8 cellular contexts compared by ENCODE assay signal in genomic region chr1:84505167-84506001, GRCh38. TPM values are rescaled to one million over a fixed set of nuclear protein-coding genes. Genes with fewer than 3 reads are reported as not detected.
DNase-seq lines count a peak whose midpoint lies in the region; ATAC-seq lines count a peak whose summit lies in the region.

No MANE protein-coding gene starts in this region.

- H3K4me3 Mint-ChIP-seq in activated CD8-positive, alpha-beta T cell treated with anti-CD3 and anti-CD28 coated beads, Interleukin-2, amount 10 ng/mL, durations not matched to agents 7 days and 5 days = peak overlapping the region; percentile 100

- H3K27ac ChIP-seq in BLaER1 treated with 17β-estradiol and CSF1 and Interleukin-3, amounts not matched to agents 10 nM and 100 nM = peak overlapping the region; percentile 89 to 98 (median 95)

- peaks cover 10 to 19% (median 14%) of the 10 kb centered on the region in 11 experiments; a peak in 21 of 22 replicates for H3K9me3 ChIP-seq in BLaER1 treated with 17β-estradiol and CSF1 and Interleukin-3, amounts not matched to agents 10 nM and 100 nM (replicated peaks in 1 of 11)

- CTCF ChIA-PET in activated CD8-positive, alpha-beta T cell treated with anti-CD3 and anti-CD28 coated beads, Interleukin-2, amount 10 ng/mL, durations not matched to agents 7 days and 5 days (lab: Charles Lee) = interaction anchor here (0.8 to 4.4 kb wide), 10 partner anchors 24 to 364 kb away, joined by 3 to 27 read pairs (median 6); partner anchors contain the start of genes CTBS and PRKACB

- peak overlapping the region; percentile 99 for H3K27ac Mint-ChIP-seq in activated CD8-positive, alpha-beta T cell treated with anti-CD3 and anti-CD28 coated beads, Interleukin-2, amount 10 ng/mL, durations not matched to agents 7 days and 5 days

- H3K27me3 Mint-ChIP-seq in activated CD8-positive, alpha-beta T cell treated with anti-CD3 and anti-CD28 coated beads, Interleukin-2, amount 10 ng/mL, durations not matched to agents 7 days and 5 days (ENCODE audit: low read depth) = no peaks in the 10 kb centered on the region

- H3K36me3 ChIP-seq in BLaER1 treated with 17β-estradiol and CSF1 and Interleukin-3, amounts not matched to agents 10 nM and 100 nM = peaks cover 20 to 44% (median 37%) of the 10 kb centered on the region in 11 experiments; a peak in 20 of 22 replicates

- POLR2A ChIA-PET in activated CD8-positive, alpha-beta T cell treated with anti-CD3 and anti-CD28 coated beads, Interleukin-2, amount 10 ng/mL, durations not matched to agents 7 days and 5 days (lab: Charles Lee) = interaction anchor here (0.7 to 4.3 kb wide), 20 partner anchors 7 to 771 kb away, joined by 3 to 88 read pairs (median 5); partner anchors contain the start of genes BCL10, CTBS, PRKACB and RPF1

- H3K4me3 ChIP-seq in BLaER1 treated with 17β-estradiol and CSF1 and Interleukin-3, amounts not matched to agents 10 nM and 100 nM = peak overlapping the region; percentile 78 to 96 (median 84)

- DNase-seq in NCI-H2029 treated with DMSO at 0.1 percent for 48 hours (lab: John Stamatoyannopoulos, UW) (peak; percentile 23), globus pallidus (ENCODE audit: low spot score) (peak; percentile 5), occipital lobe (lab: John Stamatoyannopoulos, UW) (peak; percentile 25)
- no peak for DNase-seq in activated CD8-positive, alpha-beta T cell treated with anti-CD3 and anti-CD28 coated beads, Interleukin-2, amount 10 ng/mL, durations not matched to agents 7 days and 5 days
- no peak for DNase-seq in activated CD4-positive, alpha-beta T cell treated with anti-CD3 and anti-CD28 coated beads for 4 hours

- H3K27me3 ChIP-seq in BLaER1 treated with 17β-estradiol and CSF1 and Interleukin-3, amounts not matched to agents 10 nM and 100 nM = no peaks in the 10 kb centered on the region

- peaks cover 42% of the 10 kb centered on the region for H3K4me1 Mint-ChIP-seq in activated CD8-positive, alpha-beta T cell treated with anti-CD3 and anti-CD28 coated beads, Interleukin-2, amount 10 ng/mL, durations not matched to agents 7 days and 5 days (ENCODE audit: low read depth)

- peaks cover 9% of the 10 kb centered on the region for H3K9me3 Mint-ChIP-seq in activated CD8-positive, alpha-beta T cell treated with anti-CD3 and anti-CD28 coated beads, Interleukin-2, amount 10 ng/mL, durations not matched to agents 7 days and 5 days (ENCODE audit: insufficient read depth)

- peaks cover 45 to 53% (median 48%) of the 10 kb centered on the region in 11 experiments for H4K20me1 ChIP-seq in BLaER1 treated with 17β-estradiol and CSF1 and Interleukin-3, amounts not matched to agents 10 nM and 100 nM

- peak overlapping the region; percentile 87 to 99 (median 97) for H3K9ac ChIP-seq in BLaER1 treated with 17β-estradiol and CSF1 and Interleukin-3, amounts not matched to agents 10 nM and 100 nM

- peak overlapping the region; percentile 80 to 94 (median 90) for H3K4me2 ChIP-seq in BLaER1 treated with 17β-estradiol and CSF1 and Interleukin-3, amounts not matched to agents 10 nM and 100 nM

- peaks cover 46% of the 10 kb centered on the region for H3K36me3 Mint-ChIP-seq in activated CD8-positive, alpha-beta T cell treated with anti-CD3 and anti-CD28 coated beads, Interleukin-2, amount 10 ng/mL, durations not matched to agents 7 days and 5 days (ENCODE audit: low read depth)

- peaks cover 31 to 54% (median 42%) of the 10 kb centered on the region in 10 experiments for H3K4me1 ChIP-seq in BLaER1 treated with 17β-estradiol and CSF1 and Interleukin-3, amounts not matched to agents 10 nM and 100 nM

- ATAC-seq in GM18517 (IDR thresholded peaks at IDR 0.05; ENCODE audit: unreplicated experiment) (peak; percentile 33), HG02970 (IDR thresholded peaks at IDR 0.05; ENCODE audit: low FRiP score, unreplicated experiment) (peak; percentile 33)
- ATAC-seq in activated CD8-positive, alpha-beta T cell treated with anti-CD3 and anti-CD28 coated beads, Interleukin-2, amount 10 ng/mL, durations not matched to agents 7 days and 5 days = peak; percentile 48

RNA-seq across cellular contexts. Expression of gene SPATA1, which starts 0.8 kb away (rescaled TPM):
- total RNA-seq in activated CD8-positive, alpha-beta T cell treated with anti-CD3 and anti-CD28 coated beads, Interleukin-2, amount 10 ng/mL, durations not matched to agents 7 days and 5 days = 1 to 10 TPM; 3.3 to 3.4 TPM
- 1.9 TPM for total RNA-seq in occipital lobe

RNA-seq across cellular contexts. Expression of gene GNG5, which starts 1.0 kb away (rescaled TPM):
- 100 to 1,000 TPM in 1 of 2 experiments, 10 to 100 TPM in 1; 99.0 to 106 TPM for total RNA-seq in activated CD8-positive, alpha-beta T cell treated with anti-CD3 and anti-CD28 coated beads, Interleukin-2, amount 10 ng/mL, durations not matched to agents 7 days and 5 days
- 2.8 TPM for total RNA-seq in occipital lobe

RNA-seq across cellular contexts. Expression of gene RPF1, which starts 26.3 kb away (rescaled TPM):
- 10 to 100 TPM; 41.6 to 44.1 TPM for total RNA-seq in activated CD8-positive, alpha-beta T cell treated with anti-CD3 and anti-CD28 coated beads, Interleukin-2, amount 10 ng/mL, durations not matched to agents 7 days and 5 days
- total RNA-seq in occipital lobe = 34.5 TPM

Comparison
In these comparisons a context has a peak if more than half of its experiments do, and no peak if none do; other contexts are left out.
1. DNase-seq: peak in NCI-H2029 treated with DMSO at 0.1 percent for 48 hours (single experiment), globus pallidus (single experiment) and occipital lobe (single experiment); none in activated CD8-positive, alpha-beta T cell treated with anti-CD3 and anti-CD28 coated beads, Interleukin-2, amount 10 ng/mL, durations not matched to agents 7 days and 5 days (single experiment) and activated CD4-positive, alpha-beta T cell treated with anti-CD3 and anti-CD28 coated beads for 4 hours (0 of 2).
2. RNA of gene GNG5, which starts 1.0 kb away (total RNA-seq): 99.0 to 106 TPM in activated CD8-positive, alpha-beta T cell treated with anti-CD3 and anti-CD28 coated beads, Interleukin-2, amount 10 ng/mL, durations not matched to agents 7 days and 5 days; 2.8 TPM in occipital lobe (single experiment); every median in the first group is over 10 times any median in the second.
3. Peak in every context shown above with its lines, with median percentiles within 50 percentile points of each other: ATAC-seq.